In the genomic region with DNA sequence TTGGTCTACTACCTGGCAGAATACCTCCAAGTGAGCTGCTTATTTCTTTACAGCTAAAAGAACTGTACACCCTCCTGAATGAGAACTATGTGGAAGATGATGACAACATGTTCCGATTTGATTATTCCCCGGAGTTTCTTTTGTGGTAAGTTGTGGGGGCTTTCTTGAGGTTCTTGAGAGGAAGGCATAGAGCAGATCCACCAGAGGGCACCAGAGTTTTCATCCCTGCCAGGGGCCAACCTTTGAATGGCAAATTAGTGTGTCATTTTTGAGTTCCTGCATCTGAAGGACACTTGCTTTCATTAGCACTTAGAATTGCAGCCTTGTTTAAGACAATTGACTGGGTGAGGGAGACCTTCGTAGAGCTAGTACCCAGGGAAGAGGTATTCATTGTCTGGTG, we compare ENCODE assay signal across 9 cellular contexts. TPM values are rescaled to one million over a fixed set of nuclear protein-coding genes. Genes with fewer than 3 reads are reported as not detected.
DNase-seq lines count a peak whose midpoint lies in the region; ATAC-seq, FAIRE-seq and TF ChIP-seq lines count a peak whose summit lies in the region.
"Had no signal": no experiment of that assay in that cellular context is flagged by ENCODE, and none has a peak within 500 bp of the region (broad histone marks: within the 10 kb centered on the region; RNA-seq: fewer than 3 reads in every experiment).

No MANE protein-coding gene starts in this region.

- no peak overlapping the region for H3K4me3 Mint-ChIP-seq in natural killer cell
- H3K4me3 Mint-ChIP-seq: activated naive CD4-positive, alpha-beta T cell treated with anti-CD3 and anti-CD28 coated beads, Interleukin-2, amount 50 U/mL, for 24 hours had no signal

- TF ChIP-seq CTCF in BJ (IDR thresholded peaks at IDR 0.05; ENCODE audit: insufficient read depth, low read depth, low read length) (peak; percentile 76), ascending aorta (IDR thresholded peaks at IDR 0.05) (peak; percentile 17 to 45 (median 18)), right lobe of liver (IDR thresholded peaks at IDR 0.05) (peak; percentile 14 to 45 (median 40)), natural killer cell (IDR thresholded peaks at IDR 0.05) (no peak)

- H3K27me3 ChIP-seq in BJ (ENCODE audit: control insufficient read depth, insufficient read depth, low read length) (no peaks in the 10 kb centered on the region), ascending aorta (no peaks in the 10 kb centered on the region), right lobe of liver (no peaks in the 10 kb centered on the region)

- H3K27me3 Mint-ChIP-seq in natural killer cell (ENCODE audit: low read depth in 2 of 2): no peaks in the 10 kb centered on the region
- H3K27me3 Mint-ChIP-seq: activated naive CD4-positive, alpha-beta T cell treated with anti-CD3 and anti-CD28 coated beads, Interleukin-2, amount 50 U/mL, for 24 hours had no signal

- no peak for TF ChIP-seq POLR2A in right lobe of liver (IDR thresholded peaks at IDR 0.05)

- DNase-seq in BJ (ENCODE audit: low read depth): no peak
- DNase-seq in HTR-8/SVneo (ENCODE audit: insufficient read length, low spot score): peak; percentile 56
- DNase-seq in ascending aorta (ENCODE audit: low spot score in 2 of 2): no peak
- DNase-seq in right lobe of liver: no peak
- DNase-seq in H4 (ENCODE audit: low spot score): no peak
- DNase-seq in natural killer cell: no peak

- H3K4me1 ChIP-seq in ascending aorta: peaks cover 30 to 65% of the 10 kb centered on the region in 2 donors
- H3K4me1 ChIP-seq in right lobe of liver: peaks cover 0 to 28% (median 15%) of the 10 kb centered on the region in 4 donors

- no peak overlapping the region for H3K27ac Mint-ChIP-seq in natural killer cell
- H3K27ac Mint-ChIP-seq: activated naive CD4-positive, alpha-beta T cell treated with anti-CD3 and anti-CD28 coated beads, Interleukin-2, amount 50 U/mL, for 24 hours had no signal

- no peaks in the 10 kb centered on the region for H3K9me3 ChIP-seq in ascending aorta
- H3K9me3 ChIP-seq in right lobe of liver: no peaks in the 10 kb centered on the region

- ATAC-seq in right lobe of liver: no peak
- ATAC-seq in GM19328 (IDR thresholded peaks at IDR 0.05; ENCODE audit: unreplicated experiment): no peak
- ATAC-seq in GM19452 (IDR thresholded peaks at IDR 0.05; ENCODE audit: unreplicated experiment): no peak
- no peak for ATAC-seq in natural killer cell

- peaks cover 7% of the 10 kb centered on the region for H3K36me3 Mint-ChIP-seq in natural killer cell

- peaks cover 27% of the 10 kb centered on the region for H3K36me3 ChIP-seq in BJ (ENCODE audit: control insufficient read depth, insufficient read depth, low read length)
- H3K36me3 ChIP-seq in ascending aorta: peaks cover 66 to 67% of the 10 kb centered on the region in 2 donors
- peaks cover 0 to 75% (median 26%) of the 10 kb centered on the region in 4 donors for H3K36me3 ChIP-seq in right lobe of liver

- WGBS in right lobe of liver (ENCODE audit: insufficient coverage, low coverage, low lambda C conversion rate, missing lambda C conversion rate): 67% methylated on average over 2 of the region's 3 CpGs

- POLR2A ChIA-PET in BJ (lab: Charles Lee): no interaction called here

- peaks cover 0 to 6% of the 10 kb centered on the region in 2 donors for H3K4me1 Mint-ChIP-seq in natural killer cell

- no peak overlapping the region for H3K4me3 ChIP-seq in BJ (ENCODE audit: low read depth, low read length)
- H3K4me3 ChIP-seq in ascending aorta: no peak overlapping the region
- no peak overlapping the region for H3K4me3 ChIP-seq in right lobe of liver

- peak overlapping the region; percentile 64 to 94 for H3K27ac ChIP-seq in ascending aorta
- no peak overlapping the region for H3K27ac ChIP-seq in right lobe of liver

- no peak for FAIRE-seq in HTR-8/SVneo (lab: Jason Lieb, UNC)

- intact Hi-C loops in ascending aorta (cut with DNase I): loop anchor here (5.0 kb wide), 1 partner anchor 129 kb away; the partner anchor contains the start of gene C1QL1
- intact Hi-C loops in right lobe of liver (cut with DNase I): no loop called here
- intact Hi-C loops in natural killer cell (cut with micrococcal nuclease): loop anchor here (5.0 kb wide), 1 partner anchor 184 kb away; no protein-coding TSS in a partner anchor

- CTCF ChIA-PET in BJ (lab: Yijun Ruan, JAX): interaction anchor here (1.0 to 9.5 kb wide), 16 partner anchors 9 to 175 kb away, joined by 3 to 95 read pairs (median 6); partner anchors contain the start of genes ACBD4 and PLCD3

- H3K9me3 Mint-ChIP-seq in natural killer cell: no peaks in the 10 kb centered on the region
- H3K9me3 Mint-ChIP-seq: activated naive CD4-positive, alpha-beta T cell treated with anti-CD3 and anti-CD28 coated beads, Interleukin-2, amount 50 U/mL, for 24 hours had no signal

RNA-seq across cellular contexts. Expression of gene NMT1, which starts 35.0 kb away (rescaled TPM):
- 48.1 and 62.5 TPM in 2 replicates for polyA plus RNA-seq in BJ (2011; rRNA removed)
- 52.8 and 163 TPM in 2 replicates for polyA minus RNA-seq in BJ (2011; rRNA and poly(A)+ RNA removed)
- total RNA-seq in ascending aorta: 89.7 TPM
- total RNA-seq in right lobe of liver: 10 to 100 TPM; 50.8 to 76.7 (median 72.0) TPM
- total RNA-seq in H4 (2014; rRNA removed; shearing (Covaris generic)): 119 and 163 TPM in 2 replicates
- 10 to 100 TPM; 56.6 to 94.7 (median 77.6) TPM for total RNA-seq in natural killer cell

RNA-seq across cellular contexts. Expression of gene PLCD3, which starts 36.2 kb away (rescaled TPM):
- 47.5 and 81.6 TPM in 2 replicates for polyA plus RNA-seq in BJ (2011; rRNA removed)
- 71.6 and 94.8 TPM in 2 replicates for polyA minus RNA-seq in BJ (2011; rRNA and poly(A)+ RNA removed)
- total RNA-seq in ascending aorta (65.5 TPM), right lobe of liver (10 to 100 TPM in 1 of 6 experiments, 1 to 10 TPM in 5; 2.0 to 26.4 (median 3.0) TPM), natural killer cell (1 to 10 TPM; 2.5 to 2.9 (median 2.5) TPM)
- 21.0 and 157 TPM in 2 replicates for total RNA-seq in H4 (2014; rRNA removed; shearing (Covaris generic))

RNA-seq across cellular contexts. Expression of gene ACBD4, which starts 39.3 kb away (rescaled TPM):
- 5.4 and 7.3 TPM in 2 replicates for polyA plus RNA-seq in BJ (2011; rRNA removed)
- polyA minus RNA-seq in BJ (2011; rRNA and poly(A)+ RNA removed): 3.0 and 4.2 TPM in 2 replicates
- total RNA-seq in ascending aorta: 14.7 TPM
- total RNA-seq in right lobe of liver: 10 to 100 TPM; 24.0 to 78.9 (median 56.9) TPM
- total RNA-seq in H4 (2014; rRNA removed; shearing (Covaris generic)): 2.1 and 2.6 TPM in 2 replicates
- 10 to 100 TPM; 12.0 to 15.9 (median 14.2) TPM for total RNA-seq in natural killer cell

RNA-seq across cellular contexts. Expression of gene DCAKD, which starts 44.7 kb away (rescaled TPM):
- polyA plus RNA-seq in BJ (2011; rRNA removed): 25.4 and 44.2 TPM in 2 replicates
- 41.9 and 63.6 TPM in 2 replicates for polyA minus RNA-seq in BJ (2011; rRNA and poly(A)+ RNA removed)
- total RNA-seq in ascending aorta (5.0 TPM), right lobe of liver (10 to 100 TPM; 13.2 to 20.6 (median 16.6) TPM), natural killer cell (10 to 100 TPM; 15.4 to 21.4 (median 21.1) TPM)
- 29.3 and 39.8 TPM in 2 replicates for total RNA-seq in H4 (2014; rRNA removed; shearing (Covaris generic))

RNA-seq across cellular contexts. Expression of gene HEXIM1, which starts 52.1 kb away (rescaled TPM):
- polyA plus RNA-seq in BJ (2011; rRNA removed): 16.0 and 16.7 TPM in 2 replicates
- 10.3 and 11.2 TPM in 2 replicates for polyA minus RNA-seq in BJ (2011; rRNA and poly(A)+ RNA removed)
- total RNA-seq in ascending aorta: 23.7 TPM
- total RNA-seq in right lobe of liver: 10 to 100 TPM; 14.0 to 27.1 (median 19.6) TPM
- total RNA-seq in H4 (2014; rRNA removed; shearing (Covaris generic)): 4.9 and 6.5 TPM in 2 replicates
- 10 to 100 TPM; 64.9 to 80.7 (median 79.8) TPM for total RNA-seq in natural killer cell

Comparison
In these comparisons a context has a peak if more than half of its experiments do, and no peak if none do; other contexts are left out.
1. H3K27ac ChIP-seq: peak in ascending aorta (2 of 2); none in right lobe of liver (0 of 3).
2. intact Hi-C loops: an anchor here in ascending aorta (5.0 kb wide) and natural killer cell (5.0 kb wide); none called in right lobe of liver.